ENCODE assay signal across 1 cellular context in the genomic region with DNA sequence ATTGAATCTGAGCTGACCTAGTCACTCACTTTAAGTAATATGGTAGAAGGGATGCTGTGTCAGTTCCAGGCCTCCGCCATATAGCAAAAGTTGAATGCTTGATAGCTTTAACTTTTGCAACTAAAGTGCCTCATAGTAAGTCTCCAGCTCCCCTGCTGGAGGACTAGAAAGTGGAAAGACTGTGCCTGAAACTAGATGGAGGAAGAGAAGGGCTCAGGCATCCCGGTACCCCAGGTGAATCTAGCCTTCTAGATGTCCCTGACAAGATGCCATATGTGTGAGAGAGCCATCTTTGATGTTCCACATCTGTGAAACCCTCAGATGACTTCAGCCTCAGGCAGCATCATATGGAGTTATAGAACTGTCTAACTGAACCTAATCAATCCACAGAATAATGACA.
TF ChIP-seq lines count a peak whose summit lies in the region.

No MANE protein-coding gene starts in this region.

TF ChIP-seq in A549, 52 proteins besides CTCF, POLR2A, EP300 and RAD21 (continued from another document):
- TF ChIP-seq USF2 (IDR thresholded peaks at IDR 0.05) (no peak), E2F6 (IDR thresholded peaks at IDR 0.05; ENCODE audit: borderline replicate concordance, low read depth) (no peak), MAFK (IDR thresholded peaks at IDR 0.05; ENCODE audit: partially characterized antibody) (no peak), CHD2 (IDR thresholded peaks at IDR 0.05; ENCODE audit: low read length, partially characterized antibody) (no peak), JUN (IDR thresholded peaks at IDR 0.05) (no peak), ELK1 (IDR thresholded peaks at IDR 0.05; ENCODE audit: low read depth, low read length) (no peak), RNF2 (IDR thresholded peaks at IDR 0.05; ENCODE audit: borderline replicate concordance, low read depth) (no peak)
